In the genomic region with DNA sequence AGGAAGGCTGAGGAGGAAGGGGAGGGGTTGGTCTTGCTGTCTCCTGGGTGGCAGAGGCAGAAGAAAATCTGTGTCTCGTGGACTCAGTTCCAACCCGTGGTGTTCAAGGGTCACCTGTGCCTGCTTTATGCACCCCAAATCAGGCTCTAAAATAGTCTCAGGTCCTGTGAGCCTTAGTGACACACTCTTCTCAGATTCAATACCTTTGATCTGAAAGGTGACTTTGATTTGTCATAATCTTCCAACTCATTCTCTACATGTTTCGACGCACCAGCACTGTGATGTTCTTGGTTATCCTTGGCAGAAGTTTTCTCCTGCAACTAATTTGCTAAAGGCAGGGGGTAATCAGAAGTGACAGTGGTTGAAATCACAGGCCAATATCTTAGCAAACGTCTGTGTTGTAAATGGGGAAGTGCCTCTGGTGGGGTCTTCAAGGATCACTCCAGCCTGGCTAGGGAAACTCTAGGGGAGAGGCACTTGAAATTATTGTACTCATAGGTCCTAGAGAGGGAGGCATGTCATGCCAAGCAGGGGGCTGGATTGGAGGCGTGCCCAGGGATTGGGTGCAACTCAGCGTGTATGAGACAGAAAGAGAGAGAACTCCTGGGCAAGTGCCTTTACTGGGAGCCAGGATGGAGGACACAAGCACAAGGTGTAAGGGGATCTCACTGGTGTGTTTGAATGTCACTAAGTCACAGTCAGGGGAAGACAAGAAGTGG, we compare ENCODE assay signal across 19 cellular contexts. TPM values are rescaled to one million over a fixed set of nuclear protein-coding genes. Genes with fewer than 3 reads are reported as not detected.
DNase-seq lines count a peak whose midpoint lies in the region; ATAC-seq, FAIRE-seq and TF ChIP-seq lines count a peak whose summit lies in the region.
"Had no signal": no experiment of that assay in that cellular context is flagged by ENCODE, and none has a peak within 500 bp of the region (broad histone marks: within the 10 kb centered on the region; RNA-seq: fewer than 3 reads in every experiment).

No MANE protein-coding gene starts in this region.

- TF ChIP-seq POLR2A in A549 (IDR thresholded peaks at IDR 0.05; ENCODE audit: low read length) (no peak), esophagus squamous epithelium (IDR thresholded peaks at IDR 0.05) (no peak)

- intact Hi-C loops in esophagus squamous epithelium (cut with DNase I), result no loop called here

- POLR2A ChIA-PET in A549 (lab: Yijun Ruan, JAX), result no interaction called here

- H3K36me3 ChIP-seq in GM23338 (ENCODE audit: insufficient read depth) (no peaks in the 10 kb centered on the region), esophagus squamous epithelium (peaks cover 0 to 28% (median 17%) of the 10 kb centered on the region in 3 donors)

- H3K4me1 ChIP-seq in A549 (peaks cover 9% of the 10 kb centered on the region), GM23338 (ENCODE audit: insufficient read depth) (peaks cover 19% of the 10 kb centered on the region), esophagus squamous epithelium (peaks cover 0 to 15% (median 9%) of the 10 kb centered on the region in 3 donors)

- ATAC-seq in A549 (peak; percentile 33 to 34; a peak in 4 of 6 replicates), GM23338 (no peak), T-helper 17 cell (no peak), HG03442 (IDR thresholded peaks at IDR 0.05; ENCODE audit: unreplicated experiment) (no peak)

- no peak for FAIRE-seq in A549 (lab: Jason Lieb, UNC)

- no peak for TF ChIP-seq RAD21 in A549 (conservative IDR thresholded peaks at IDR 0.05 in 1 of 2, IDR thresholded peaks at IDR 0.05 in 1 of 2)

- H3K27ac ChIP-seq in A549, result no peak overlapping the region
- H3K27ac ChIP-seq in GM23338 (ENCODE audit: low read depth), result no peak overlapping the region
- H3K27ac ChIP-seq in epithelial cell of prostate, result peak overlapping the region; percentile 46
- H3K27ac ChIP-seq in esophagus squamous epithelium, result no peak overlapping the region

- H3K9me3 Mint-ChIP-seq in GM23338, result no peaks in the 10 kb centered on the region
- H3K9me3 Mint-ChIP-seq in T-helper 2 cell treated with Interferon-gamma antibody and Interleukin-4, amounts not matched to agents 5 μg/mL and 100 μg/mL, for 36 hours, result no peaks in the 10 kb centered on the region
- H3K9me3 Mint-ChIP-seq: activated CD4-positive, alpha-beta T cell treated with anti-CD3 and anti-CD28 coated beads, Interleukin-2, amount 10 ng/mL, durations not matched to agents 7 days and 5 days; immature natural killer cell; neural crest cell; T-helper 1 cell treated with Interleukin-12 subunit alpha and Interleukin-12 subunit beta and Interleukin-4 antibody, amounts not matched to agents 30 μg/mL and 1 μg/mL, for 36 hours had no signal

- TF ChIP-seq CTCF in A549 (IDR thresholded peaks at IDR 0.05), result no peak
- no peak for TF ChIP-seq CTCF in GM23338 (conservative IDR thresholded peaks at IDR 0.05; ENCODE audit: low read depth in 2 of 2)
- TF ChIP-seq CTCF in esophagus squamous epithelium (IDR thresholded peaks at IDR 0.05), result no peak

- H3K36me3 Mint-ChIP-seq in GM23338 (ENCODE audit: low read depth), result peaks cover 11% of the 10 kb centered on the region; the same call in 2 of the 3 replicates
- H3K36me3 Mint-ChIP-seq in T-helper 17 cell (ENCODE audit: low read depth), result peaks cover 4% of the 10 kb centered on the region
- peaks cover 8% of the 10 kb centered on the region for H3K36me3 Mint-ChIP-seq in T-helper 2 cell treated with Interferon-gamma antibody and Interleukin-4, amounts not matched to agents 5 μg/mL and 100 μg/mL, for 36 hours (ENCODE audit: low read depth)

- no peaks in the 10 kb centered on the region for H3K79me2 ChIP-seq in GM23338 (replicated peaks; ENCODE audit: insufficient read depth)

- 88% methylated on average over 7 of the region's 7 CpGs for WGBS in A549 (ENCODE audit: missing lambda C conversion rate)
- WGBS in esophagus squamous epithelium, 2 donors, result 57 to 58% methylated on average over 7 of the region's 7 CpGs

- no peak for TF ChIP-seq EP300 in A549 (IDR thresholded peaks at IDR 0.05)

- H4K20me1 ChIP-seq in GM23338 (replicated peaks; ENCODE audit: insufficient read depth), result no peaks in the 10 kb centered on the region

- no peak for DNase-seq in A549 (ENCODE audit: low read depth in 1 of 2, low spot score in 1 of 2)
- no peak for DNase-seq in GM23338 (ENCODE audit: low spot score)
- no peak for DNase-seq in T-helper 17 cell
- no peak for DNase-seq in epithelial cell of prostate (ENCODE audit: low read depth, low spot score)
- no peak for DNase-seq in esophagus squamous epithelium (lab: John Stamatoyannopoulos, UW)
- no peak for DNase-seq in T-helper 2 cell treated with Interferon-gamma antibody and Interleukin-4, amounts not matched to agents 5 μg/mL and 100 μg/mL, for 36 hours (ENCODE audit: low spot score)
- no peak for DNase-seq in EL
- DNase-seq: activated CD4-positive, alpha-beta T cell treated with anti-CD3 and anti-CD28 coated beads, Interleukin-2, amount 10 ng/mL, durations not matched to agents 7 days and 5 days; Calu3; immature natural killer cell; NCI-H2029; NCI-H526; stimulated activated CD4-positive, alpha-beta T cell treated with anti-CD3 and anti-CD28 coated beads, Interleukin-15, amount 100 ng/mL, for 24 hours had no signal

- CTCF ChIA-PET in A549 (lab: Yijun Ruan, JAX), result interaction anchor here (1.4 kb wide), 1 partner anchor 18 kb away, joined by 4 read pairs; no protein-coding TSS in a partner anchor

- H3K4me2 ChIP-seq in A549 (no peak overlapping the region), GM23338 (no peak overlapping the region)

- H3K4me3 Mint-ChIP-seq in GM23338, result no peak overlapping the region; the same call in 2 of the 3 replicates
- peak overlapping the region; percentile 41 for H3K4me3 Mint-ChIP-seq in T-helper 17 cell
- H3K4me3 Mint-ChIP-seq in T-helper 2 cell treated with Interferon-gamma antibody and Interleukin-4, amounts not matched to agents 5 μg/mL and 100 μg/mL, for 36 hours, result no peak overlapping the region
- H3K4me3 Mint-ChIP-seq: activated CD4-positive, alpha-beta T cell treated with anti-CD3 and anti-CD28 coated beads, Interleukin-2, amount 10 ng/mL, durations not matched to agents 7 days and 5 days; immature natural killer cell; neural crest cell; T-helper 1 cell treated with Interleukin-12 subunit alpha and Interleukin-12 subunit beta and Interleukin-4 antibody, amounts not matched to agents 30 μg/mL and 1 μg/mL, for 36 hours had no signal

- H3K4me1 Mint-ChIP-seq in GM23338, result peaks cover 28% of the 10 kb centered on the region
- H3K4me1 Mint-ChIP-seq in T-helper 17 cell, result peaks cover 12% of the 10 kb centered on the region
- H3K4me1 Mint-ChIP-seq in T-helper 2 cell treated with Interferon-gamma antibody and Interleukin-4, amounts not matched to agents 5 μg/mL and 100 μg/mL, for 36 hours (ENCODE audit: low read depth), result peaks cover 2% of the 10 kb centered on the region

- H3K27me3 Mint-ChIP-seq in GM23338 (ENCODE audit: insufficient read depth, low read depth, poor library complexity), result peaks cover 2% of the 10 kb centered on the region
- no peaks in the 10 kb centered on the region for H3K27me3 Mint-ChIP-seq in T-helper 17 cell
- H3K27me3 Mint-ChIP-seq in T-helper 2 cell treated with Interferon-gamma antibody and Interleukin-4, amounts not matched to agents 5 μg/mL and 100 μg/mL, for 36 hours (ENCODE audit: low read depth), result no peaks in the 10 kb centered on the region
- H3K27me3 Mint-ChIP-seq: activated CD4-positive, alpha-beta T cell treated with anti-CD3 and anti-CD28 coated beads, Interleukin-2, amount 10 ng/mL, durations not matched to agents 7 days and 5 days had no signal

- no peaks in the 10 kb centered on the region for H3F3A ChIP-seq in GM23338 (replicated peaks; ENCODE audit: low read depth)

- H3K4me3 ChIP-seq in A549, result no peak overlapping the region
- H3K4me3 ChIP-seq in GM23338, result no peak overlapping the region
- H3K4me3 ChIP-seq in esophagus squamous epithelium, result no peak overlapping the region

- H3K27ac Mint-ChIP-seq in GM23338 (peak overlapping the region; percentile 5; the same call in 1 of the 2 replicates), T-helper 17 cell (peak overlapping the region; percentile 60)
- no peak overlapping the region for H3K27ac Mint-ChIP-seq in T-helper 2 cell treated with Interferon-gamma antibody and Interleukin-4, amounts not matched to agents 5 μg/mL and 100 μg/mL, for 36 hours
- H3K27ac Mint-ChIP-seq: activated CD4-positive, alpha-beta T cell treated with anti-CD3 and anti-CD28 coated beads, Interleukin-2, amount 10 ng/mL, durations not matched to agents 7 days and 5 days; T-helper 1 cell treated with Interleukin-12 subunit alpha and Interleukin-12 subunit beta and Interleukin-4 antibody, amounts not matched to agents 30 μg/mL and 1 μg/mL, for 36 hours had no signal

- H3K9me3 ChIP-seq in A549 (no peaks in the 10 kb centered on the region), T-helper 17 cell (ENCODE audit: control insufficient read depth, low read length, poor library complexity, severe bottlenecking) (no peaks in the 10 kb centered on the region), esophagus squamous epithelium (no peaks in the 10 kb centered on the region)

- H3K27me3 ChIP-seq in GM23338 (ENCODE audit: insufficient read depth) (no peaks in the 10 kb centered on the region), esophagus squamous epithelium (peaks cover 0 to 25% (median 0%) of the 10 kb centered on the region in 4 donors)

- H3K9me2 ChIP-seq in GM23338 (ENCODE audit: insufficient read depth), result no peaks in the 10 kb centered on the region

- no peak overlapping the region for H2AFZ ChIP-seq in GM23338

TF ChIP-seq in A549, 52 proteins besides CTCF, POLR2A, EP300 and RAD21 (continues in another document):
- no peak for TF ChIP-seq JUN (IDR thresholded peaks at IDR 0.05)

RNA-seq across cellular contexts. Expression of a gene that starts 16.5 kb away (rescaled TPM):
- 247 and 269 TPM in 2 replicates for polyA plus RNA-seq in A549 (2011; rRNA removed)
- 238 and 294 TPM in 2 replicates for polyA plus RNA-seq in A549 (2012; cell fraction: cytosol; rRNA removed)
- 167 and 260 TPM in 2 replicates for polyA plus RNA-seq in A549 (2012; cell fraction: nucleus; rRNA removed)
- 149 to 153 TPM (median 151 TPM) in 3 replicates for polyA plus RNA-seq in A549 (2017; fragmentation: RNase III; extraction: RNeasy Plus Mini Kit Qiagen cat#74134 plus additional on column Dnase treatment)
- polyA minus RNA-seq in A549 (2011; rRNA and poly(A)+ RNA removed), result 293 and 405 TPM in 2 replicates
- 17.9 and 18.3 TPM in 2 replicates for total RNA-seq in GM23338 (2014; rRNA removed; shearing (Covaris generic))
- polyA plus RNA-seq in GM23338 (2016; fragmentation: Nextera tagmentation; extraction: Ambion mirVana), result 10.3 and 13.0 TPM in 2 replicates
- total RNA-seq in T-helper 17 cell, result 10 to 100 TPM; 86.0 to 96.1 TPM
- 100 to 1,000 TPM in 2 of 4 donors, 10 to 100 TPM in 2; 48.4 to 116 (median 94.2) TPM for total RNA-seq in esophagus squamous epithelium

RNA-seq across cellular contexts. Expression of a gene that starts 19.0 kb away (rescaled TPM):
- polyA plus RNA-seq in A549 (2011; rRNA removed) (not detected in 2 replicates), A549 (2017; fragmentation: RNase III; extraction: RNeasy Plus Mini Kit Qiagen cat#74134 plus additional on column Dnase treatment) (not detected in 3 replicates), GM23338 (2016; fragmentation: Nextera tagmentation; extraction: Ambion mirVana) (0.09 TPM in 1 of 2 replicates, not detected in the other)
- polyA plus RNA-seq in A549 (2012; cell fraction: cytosol; rRNA removed), result not detected in 2 replicates
- not detected in 2 replicates for polyA plus RNA-seq in A549 (2012; cell fraction: nucleus; rRNA removed)
- polyA minus RNA-seq in A549 (2011; rRNA and poly(A)+ RNA removed), result not detected in 2 replicates
- 0.10 TPM in 1 of 2 replicates, not detected in the other for total RNA-seq in GM23338 (2014; rRNA removed; shearing (Covaris generic))
- total RNA-seq in T-helper 17 cell (not detected), esophagus squamous epithelium (not detected)
- total RNA-seq: activated CD4-positive, alpha-beta T cell treated with anti-CD3 and anti-CD28 coated beads, Interleukin-2, amount 10 ng/mL, durations not matched to agents 7 days and 5 days; Calu3; epithelial cell of proximal tubule; neural crest cell; renal cortical epithelial cell; subcutaneous adipose tissue had no signal
- polyA plus RNA-seq: immature natural killer cell had no signal

Comparison
In these comparisons a context has a peak if more than half of its experiments do, and no peak if none do; other contexts are left out.
1. ATAC-seq: peak in A549 (2 of 2); none in GM23338 (single experiment), T-helper 17 cell (single experiment) and HG03442 (single experiment).